ENCODE assay signal across 11 cellular contexts in genomic region chr5:83368835-83369234, GRCh38.
DNase-seq lines count a peak whose midpoint lies in the region; ATAC-seq and TF ChIP-seq lines count a peak whose summit lies in the region.
"Had no signal": no experiment of that assay in that cellular context is flagged by ENCODE, and none has a peak within 500 bp of the region (broad histone marks: within the 10 kb centered on the region; RNA-seq: fewer than 3 reads in every experiment).

No MANE protein-coding gene starts in this region.

- DNase-seq in GF-D8 (lab: John Stamatoyannopoulos, UW) = peak; percentile 73
- DNase-seq in choroid plexus epithelial cell (ENCODE audit: low read depth) = peak; percentile 19
- DNase-seq in C1 segment of cervical spinal cord (lab: John Stamatoyannopoulos, UW) = no peak
- DNase-seq in stimulated activated naive CD8-positive, alpha-beta T cell treated with anti-CD3 and anti-CD28 coated beads, Interleukin-15, amount 100 ng/mL, for 72 hours = no peak
- no peak for DNase-seq in NCI-H524 treated with DMSO at 0.1 percent for 48 hours (lab: John Stamatoyannopoulos, UW)
- DNase-seq in activated T-helper 1 cell treated with anti-CD3 and anti-CD28 coated beads, Interleukin-12 subunit alpha, Interleukin-12 subunit beta, Interleukin-2, Interleukin-4 antibody, amounts not matched to agents 30 ng/mL and 10 ng/mL and 1 ng/mL, durations not matched to agents 14 hours and 24 hours and 36 hours (ENCODE audit: low spot score) = no peak
- DNase-seq: caudate nucleus; CD4-positive, CD25-positive, alpha-beta regulatory T cell had no signal

- no peak overlapping the region for H3K27ac Mint-ChIP-seq in stimulated activated naive CD8-positive, alpha-beta T cell treated with anti-CD3 and anti-CD28 coated beads, Interleukin-15, amount 100 ng/mL, for 72 hours
- no peak overlapping the region for H3K27ac Mint-ChIP-seq in activated T-helper 1 cell treated with anti-CD3 and anti-CD28 coated beads, Interleukin-12 subunit alpha, Interleukin-12 subunit beta, Interleukin-2, Interleukin-4 antibody, amounts not matched to agents 30 ng/mL and 10 ng/mL and 1 ng/mL, durations not matched to agents 14 hours and 24 hours and 36 hours
- H3K27ac Mint-ChIP-seq: CD4-positive, CD25-positive, alpha-beta regulatory T cell had no signal

- ATAC-seq in GM21447 (IDR thresholded peaks at IDR 0.05; ENCODE audit: unreplicated experiment) = peak; percentile 38
- ATAC-seq in HG03439 (IDR thresholded peaks at IDR 0.05; ENCODE audit: unreplicated experiment) = peak; percentile 47
- no peak for ATAC-seq in stimulated activated naive CD8-positive, alpha-beta T cell treated with anti-CD3 and anti-CD28 coated beads, Interleukin-15, amount 100 ng/mL, for 72 hours
- ATAC-seq: Panc1 had no signal

- no peak for TF ChIP-seq CTCF in choroid plexus epithelial cell (conservative IDR thresholded peaks at IDR 0.05; ENCODE audit: low read depth, low read length)

- no peak overlapping the region for H3K4me3 ChIP-seq in choroid plexus epithelial cell (ENCODE audit: low read depth, low read length)

- H3K36me3 Mint-ChIP-seq in activated T-helper 1 cell treated with anti-CD3 and anti-CD28 coated beads, Interleukin-12 subunit alpha, Interleukin-12 subunit beta, Interleukin-2, Interleukin-4 antibody, amounts not matched to agents 30 ng/mL and 10 ng/mL and 1 ng/mL, durations not matched to agents 14 hours and 24 hours and 36 hours (ENCODE audit: low read depth) = no peaks in the 10 kb centered on the region
- H3K36me3 Mint-ChIP-seq: CD4-positive, CD25-positive, alpha-beta regulatory T cell had no signal

- no peaks in the 10 kb centered on the region for H3K27me3 Mint-ChIP-seq in stimulated activated naive CD8-positive, alpha-beta T cell treated with anti-CD3 and anti-CD28 coated beads, Interleukin-15, amount 100 ng/mL, for 72 hours
- H3K27me3 Mint-ChIP-seq in activated T-helper 1 cell treated with anti-CD3 and anti-CD28 coated beads, Interleukin-12 subunit alpha, Interleukin-12 subunit beta, Interleukin-2, Interleukin-4 antibody, amounts not matched to agents 30 ng/mL and 10 ng/mL and 1 ng/mL, durations not matched to agents 14 hours and 24 hours and 36 hours (ENCODE audit: insufficient read depth) = no peaks in the 10 kb centered on the region
- H3K27me3 Mint-ChIP-seq: CD4-positive, CD25-positive, alpha-beta regulatory T cell had no signal

- intact Hi-C loops in activated T-helper 1 cell treated with anti-CD3 and anti-CD28 coated beads, Interleukin-12 subunit alpha, Interleukin-12 subunit beta, Interleukin-2, Interleukin-4 antibody, amounts not matched to agents 30 ng/mL and 10 ng/mL and 1 ng/mL, durations not matched to agents 14 hours and 24 hours and 36 hours (cut with micrococcal nuclease) = no loop called here

- no peaks in the 10 kb centered on the region for H3K4me1 Mint-ChIP-seq in stimulated activated naive CD8-positive, alpha-beta T cell treated with anti-CD3 and anti-CD28 coated beads, Interleukin-15, amount 100 ng/mL, for 72 hours
- no peaks in the 10 kb centered on the region for H3K4me1 Mint-ChIP-seq in activated T-helper 1 cell treated with anti-CD3 and anti-CD28 coated beads, Interleukin-12 subunit alpha, Interleukin-12 subunit beta, Interleukin-2, Interleukin-4 antibody, amounts not matched to agents 30 ng/mL and 10 ng/mL and 1 ng/mL, durations not matched to agents 14 hours and 24 hours and 36 hours (ENCODE audit: low read depth)
- H3K4me1 Mint-ChIP-seq: CD4-positive, CD25-positive, alpha-beta regulatory T cell had no signal

- no peak overlapping the region for H3K4me3 Mint-ChIP-seq in stimulated activated naive CD8-positive, alpha-beta T cell treated with anti-CD3 and anti-CD28 coated beads, Interleukin-15, amount 100 ng/mL, for 72 hours
- H3K4me3 Mint-ChIP-seq in activated T-helper 1 cell treated with anti-CD3 and anti-CD28 coated beads, Interleukin-12 subunit alpha, Interleukin-12 subunit beta, Interleukin-2, Interleukin-4 antibody, amounts not matched to agents 30 ng/mL and 10 ng/mL and 1 ng/mL, durations not matched to agents 14 hours and 24 hours and 36 hours = no peak overlapping the region
- H3K4me3 Mint-ChIP-seq: CD4-positive, CD25-positive, alpha-beta regulatory T cell had no signal

- peaks cover 0 to 4% of the 10 kb centered on the region in 2 donors for H3K9me3 Mint-ChIP-seq in stimulated activated naive CD8-positive, alpha-beta T cell treated with anti-CD3 and anti-CD28 coated beads, Interleukin-15, amount 100 ng/mL, for 72 hours
- no peaks in the 10 kb centered on the region for H3K9me3 Mint-ChIP-seq in activated T-helper 1 cell treated with anti-CD3 and anti-CD28 coated beads, Interleukin-12 subunit alpha, Interleukin-12 subunit beta, Interleukin-2, Interleukin-4 antibody, amounts not matched to agents 30 ng/mL and 10 ng/mL and 1 ng/mL, durations not matched to agents 14 hours and 24 hours and 36 hours

Comparison
In these comparisons a context has a peak if more than half of its experiments do, and no peak if none do; other contexts are left out.
1. DNase-seq: peak in GF-D8 (single experiment) and choroid plexus epithelial cell (single experiment); none in C1 segment of cervical spinal cord (0 of 14), stimulated activated naive CD8-positive, alpha-beta T cell treated with anti-CD3 and anti-CD28 coated beads, Interleukin-15, amount 100 ng/mL, for 72 hours (0 of 2), NCI-H524 treated with DMSO at 0.1 percent for 48 hours (single experiment) and activated T-helper 1 cell treated with anti-CD3 and anti-CD28 coated beads, Interleukin-12 subunit alpha, Interleukin-12 subunit beta, Interleukin-2, Interleukin-4 antibody, amounts not matched to agents 30 ng/mL and 10 ng/mL and 1 ng/mL, durations not matched to agents 14 hours and 24 hours and 36 hours (single experiment).